ENCODE assay signal across 8 cellular contexts in genomic region chr4:18021720-18022571, GRCh38. TPM values are rescaled to one million over a fixed set of nuclear protein-coding genes. Genes with fewer than 3 reads are reported as not detected.
DNase-seq lines count a peak whose midpoint lies in the region; ATAC-seq and TF ChIP-seq lines count a peak whose summit lies in the region.

Gene LCORL, minus strand, starts transcription at chr4:18021755. Its CDS starts 4 bp downstream, at chr4:18021751.

- no peaks in the 10 kb centered on the region for H3K4me1 ChIP-seq in ovary (ENCODE audit: insufficient read depth)
- peaks cover 0 to 9% of the 10 kb centered on the region in 2 donors for H3K4me1 ChIP-seq in thyroid gland

- ATAC-seq in HG02623 (IDR thresholded peaks at IDR 0.05; ENCODE audit: unreplicated experiment) = peak; percentile 70
- peak; percentile 95 for ATAC-seq in Right ventricle myocardium inferior

- TF ChIP-seq POLR2A in GM10847 (IDR thresholded peaks at IDR 0.05; ENCODE audit: extremely low read depth, insufficient read length) = peak; percentile 40
- no peak for TF ChIP-seq POLR2A in ovary (IDR thresholded peaks at IDR 0.05)
- peak in 1 of 2 donors; percentile 89 for TF ChIP-seq POLR2A in thyroid gland (IDR thresholded peaks at IDR 0.05)

- WGBS in ovary, 3 donors = 0 to 1% (median 1%) methylated on average over 52 to 71 of the region's 71 CpGs
- WGBS in thyroid gland, 2 donors = 0 to 1% methylated on average over 39 to 54 of the region's 71 CpGs

- H3K27ac ChIP-seq in ovary (peak within 1 kb of the TSS; percentile 87 to 96), thyroid gland (peak within 1 kb of the TSS; percentile 45 to 91 (median 86))

- peak within 1 kb of the TSS; percentile 97 for H3K4me3 ChIP-seq in ovary
- H3K4me3 ChIP-seq in thyroid gland (replicated peaks in 1 of 3) = peak within 1 kb of the TSS; percentile 68 to 95 (median 84)

- TF ChIP-seq EP300 in ovary (IDR thresholded peaks at IDR 0.05) = no peak

- H3K27me3 ChIP-seq in ovary (no peaks in the 10 kb centered on the region), thyroid gland (no peaks in the 10 kb centered on the region)

- no peaks in the 10 kb centered on the region for H3K36me3 ChIP-seq in ovary
- no peaks in the 10 kb centered on the region for H3K36me3 ChIP-seq in thyroid gland

- DNase-seq in NCI-H1105 (lab: John Stamatoyannopoulos, UW) = peak; percentile 96
- DNase-seq in SKM-1 treated with dmso at 0.1 percent for 144 hours (lab: John Stamatoyannopoulos, UW; ENCODE audit: unreplicated experiment) = peak; percentile 92
- peak; percentile 77 for DNase-seq in activated naive CD8-positive, alpha-beta T cell treated with anti-CD3 and anti-CD28 coated beads, Interleukin-2, amount 50 U/mL, for 16 hours (ENCODE audit: low read depth, low spot score)
- peak; percentile 97 for DNase-seq in Right ventricle myocardium inferior (ENCODE audit: missing footprints)
- peak; percentile 93 to 95 (median 94) for DNase-seq in ovary
- DNase-seq in thyroid gland = peak; percentile 94 to 95

- no peak for TF ChIP-seq CTCF in ovary (IDR thresholded peaks at IDR 0.05)
- TF ChIP-seq CTCF in thyroid gland (IDR thresholded peaks at IDR 0.05) = no peak

- H3K9me3 ChIP-seq in ovary (no peaks in the 10 kb centered on the region), thyroid gland (no peaks in the 10 kb centered on the region)

- intact Hi-C loops in Right ventricle myocardium inferior (cut with DNase I) (loop anchor here (1.0 kb wide), 1 partner anchor 212 kb away; the partner anchor contains the start of genes DCAF16 and NCAPG), ovary (cut with DNase I) (loop anchor here in 1 of 4 donors (2.0 kb wide), 1 partner anchor 211 kb away; the partner anchor contains the start of genes DCAF16 and NCAPG), thyroid gland (cut with DNase I) (loop anchor here (10.0 kb wide), 1 partner anchor 217 kb away; no protein-coding TSS in a partner anchor)

RNA-seq across cellular contexts. Expression of gene LCORL, which starts in this region (rescaled TPM):
- 8.7 TPM for total RNA-seq in Right ventricle myocardium inferior
- 10 to 100 TPM; 12.6 to 21.8 (median 16.9) TPM for total RNA-seq in ovary
- polyA plus RNA-seq in ovary = 1 to 10 TPM; 4.5 to 6.5 TPM
- 10 to 100 TPM; 26.4 to 45.9 (median 33.8) TPM for total RNA-seq in thyroid gland

Comparison
In these comparisons a context has a peak if more than half of its experiments do, and no peak if none do; other contexts are left out.
1. Peak in every context shown above with its lines: DNase-seq, ATAC-seq, H3K4me3 ChIP-seq and H3K27ac ChIP-seq.